In genomic region chr11:128516467-128516778, GRCh38 we compare ENCODE assay signal across 13 cellular contexts.
DNase-seq lines count a peak whose midpoint lies in the region; ATAC-seq and TF ChIP-seq lines count a peak whose summit lies in the region.
"Had no signal": no experiment of that assay in that cellular context is flagged by ENCODE, and none has a peak within 500 bp of the region (broad histone marks: within the 10 kb centered on the region; RNA-seq: fewer than 3 reads in every experiment).

No MANE protein-coding gene starts in this region.

- peak overlapping the region; percentile 77 for H3K27ac Mint-ChIP-seq in HFFc6
- peak overlapping the region; percentile 92 for H3K27ac Mint-ChIP-seq in chondrocyte (ENCODE audit: unreplicated experiment)
- H3K27ac Mint-ChIP-seq in nephron, result peak overlapping the region; percentile 70 to 87 (median 76)
- H3K27ac Mint-ChIP-seq: dendritic cell treated with granulocyte-macrophage colony-stimulating factor and Interleukin-4, amounts not matched to agents 40 ng/mL and 50 ng/mL, for 4 days had no signal

- H3K4me3 ChIP-seq in AG04450 (ENCODE audit: low read depth, low read length), result peak overlapping the region; percentile 18; the same call in 1 of the 2 replicates

- peak overlapping the region; percentile 31 for H3K27ac ChIP-seq in AG04450 (ENCODE audit: low read depth, low read length)

- CTCF ChIA-PET in AG04450 (lab: Charles Lee), result interaction anchor here (1.0 to 6.2 kb wide), 4 partner anchors 113 to 344 kb away, joined by 3 to 45 read pairs (median 4); no protein-coding TSS in a partner anchor

- no peaks in the 10 kb centered on the region for H3K27me3 ChIP-seq in AG04450 (ENCODE audit: control insufficient read depth, insufficient read depth, low read length)

- POLR2A ChIA-PET in AG04450 (lab: Yijun Ruan, JAX), result interaction anchor here (2.2 kb wide), 1 partner anchor 14 kb away, joined by 6 read pairs; no protein-coding TSS in a partner anchor

- no peaks in the 10 kb centered on the region for H3K9me3 ChIP-seq in AG04450 (ENCODE audit: control insufficient read depth, insufficient read depth, low read length)

- H3K9me3 Mint-ChIP-seq in HFFc6 (no peaks in the 10 kb centered on the region), chondrocyte (ENCODE audit: low read depth) (no peaks in the 10 kb centered on the region), nephron (no peaks in the 10 kb centered on the region)
- H3K9me3 Mint-ChIP-seq: dendritic cell treated with granulocyte-macrophage colony-stimulating factor and Interleukin-4, amounts not matched to agents 40 ng/mL and 50 ng/mL, for 4 days had no signal

- no peak for ATAC-seq in HG02642 (IDR thresholded peaks at IDR 0.05; ENCODE audit: poor library complexity, unreplicated experiment)

- no peak for DNase-seq in AG04450 (ENCODE audit: low read depth, low spot score)
- no peak for DNase-seq in HFFc6
- no peak for DNase-seq in chondrocyte (ENCODE audit: low spot score)
- DNase-seq in islet precursor cell, result no peak
- no peak for DNase-seq in glomerular visceral epithelial cell (ENCODE audit: extremely low spot score)
- DNase-seq in activated CD8-positive, alpha-beta memory T cell treated with anti-CD3 and anti-CD28 coated beads, Interleukin-2, amount 50 U/mL, for 4 hours, result no peak
- DNase-seq: DMS153, HCEC 1CT, posterior cingulate gyrus, SHP77 treated with DMSO at 0.1 percent for 48 hours had no signal

- TF ChIP-seq CTCF in AG04450 (IDR thresholded peaks at IDR 0.05; ENCODE audit: low read depth, low read length), result no peak
- TF ChIP-seq CTCF in HFFc6 (IDR thresholded peaks at IDR 0.05), result no peak
- no peak for TF ChIP-seq CTCF in chondrocyte (IDR thresholded peaks at IDR 0.05)
- TF ChIP-seq CTCF in nephron (IDR thresholded peaks at IDR 0.05; ENCODE audit: unreplicated experiment in 3 of 3), result no peak

- H3K4me3 Mint-ChIP-seq in HFFc6, result peak overlapping the region; percentile 97
- H3K4me3 Mint-ChIP-seq in chondrocyte (ENCODE audit: unreplicated experiment), result no peak overlapping the region
- H3K4me3 Mint-ChIP-seq in nephron, result peak overlapping the region; percentile 61 to 73 (median 70)
- H3K4me3 Mint-ChIP-seq: dendritic cell treated with granulocyte-macrophage colony-stimulating factor and Interleukin-4, amounts not matched to agents 40 ng/mL and 50 ng/mL, for 4 days had no signal

- H3K36me3 Mint-ChIP-seq in HFFc6 (ENCODE audit: low read depth), result peaks cover 68% of the 10 kb centered on the region
- peaks cover 10% of the 10 kb centered on the region for H3K36me3 Mint-ChIP-seq in chondrocyte (ENCODE audit: low read depth)
- H3K36me3 Mint-ChIP-seq in nephron (ENCODE audit: low read depth), result peaks cover 17% of the 10 kb centered on the region

- H3K4me1 Mint-ChIP-seq in HFFc6 (ENCODE audit: low read depth) (peaks cover 89% of the 10 kb centered on the region), chondrocyte (ENCODE audit: low read depth) (peaks cover 88% of the 10 kb centered on the region), nephron (peaks cover 67% of the 10 kb centered on the region)

- peaks cover 1% of the 10 kb centered on the region for H3K27me3 Mint-ChIP-seq in HFFc6 (ENCODE audit: insufficient read depth)
- no peaks in the 10 kb centered on the region for H3K27me3 Mint-ChIP-seq in chondrocyte (ENCODE audit: low read depth)
- H3K27me3 Mint-ChIP-seq in nephron (ENCODE audit: low read depth), result peaks cover 13% of the 10 kb centered on the region
